In genomic region chr11:33934450-33934849, GRCh38 we compare ENCODE assay signal across 22 cellular contexts.
"Had no signal": no experiment of that assay in that cellular context is flagged by ENCODE, and none has a peak within 500 bp of the region (broad histone marks: within the 10 kb centered on the region; RNA-seq: fewer than 3 reads in every experiment).

No MANE protein-coding gene starts in this region.

- H3K4me3 Mint-ChIP-seq: activated naive CD4-positive, alpha-beta T cell treated with anti-CD3 and anti-CD28 coated beads, Interleukin-2, amount 50 U/mL, for 24 hours; memory B cell had no signal

- H3K4me3 ChIP-seq: adrenal gland, esophagus muscularis mucosa, gastroesophageal sphincter, heart left ventricle, mucosa of descending colon, tibial artery had no signal

- H3K27me3 Mint-ChIP-seq: activated naive CD4-positive, alpha-beta T cell treated with anti-CD3 and anti-CD28 coated beads, Interleukin-2, amount 50 U/mL, for 24 hours had no signal

- H3K36me3 Mint-ChIP-seq: activated naive CD4-positive, alpha-beta T cell treated with anti-CD3 and anti-CD28 coated beads, Interleukin-2, amount 50 U/mL, for 24 hours; memory B cell had no signal

- H3K27ac ChIP-seq: adrenal gland, esophagus muscularis mucosa, gastroesophageal sphincter, heart left ventricle, parathyroid adenoma, tibial artery had no signal

- H3K9ac ChIP-seq: parathyroid adenoma had no signal

- ATAC-seq: activated CD4-positive, CD25-positive, alpha-beta regulatory T cell treated with anti-CD3 and anti-CD28 coated beads, Interleukin-2, amount 50 U/mL, for 24 hours; gastroesophageal sphincter; mucosa of descending colon had no signal

- H3K4me1 ChIP-seq: parathyroid adenoma had no signal

- H3K36me3 ChIP-seq: adrenal gland, esophagus muscularis mucosa, gastroesophageal sphincter, heart left ventricle, tibial artery had no signal

- H3K9me3 ChIP-seq: adrenal gland, heart left ventricle, mucosa of descending colon, tibial artery had no signal

- DNase-seq: activated CD4-positive, alpha-beta T cell treated with anti-CD3 and anti-CD28 coated beads, Interleukin-2, amount 50 U/mL, for 1 hour; activated CD8-positive, alpha-beta memory T cell treated with anti-CD3 and anti-CD28 coated beads for 24 hours; activated CD8-positive, alpha-beta memory T cell treated with anti-CD3 and anti-CD28 coated beads, Interleukin-2, amount 50 U/mL, for 48 hours; activated effector memory CD4-positive, alpha-beta T cell treated with anti-CD3 and anti-CD28 coated beads, Interleukin-2, amount 50 U/mL, for 16 hours; activated T-cell treated with anti-CD3 and anti-CD28 coated beads, Interleukin-2, amount 50 U/mL, for 48 hours; adrenal gland; effector CD8-positive, alpha-beta T cell; heart left ventricle; kidney glomerular epithelial cell; mucosa of descending colon; naive B cell; stimulated activated CD4-positive, alpha-beta T cell treated with anti-CD3 and anti-CD28 coated beads, Interleukin-12 subunit alpha, Interleukin-12 subunit beta, amount 100 ng/mL, for 4 hours; stimulated activated CD4-positive, alpha-beta T cell treated with anti-CD3 and anti-CD28 coated beads, Interleukin-1b, Interleukin-23, amount 100 ng/mL, for 48 hours; stimulated activated CD8-positive, alpha-beta memory T cell treated with anti-CD3 and anti-CD28 coated beads, Interleukin-4, amount 100 ng/mL, for 48 hours; stimulated activated naive CD4-positive, alpha-beta T cell treated with Interleukin-2 at 50 U/mL for 16 hours; tibial artery had no signal

- H3K27me3 ChIP-seq: adrenal gland, esophagus muscularis mucosa, gastroesophageal sphincter, heart left ventricle, tibial artery had no signal

- H3K27ac Mint-ChIP-seq: activated naive CD4-positive, alpha-beta T cell treated with anti-CD3 and anti-CD28 coated beads, Interleukin-2, amount 50 U/mL, for 24 hours; memory B cell had no signal
